In genomic region chr19:41876847-41877489, GRCh38 we compare ENCODE assay signal across 9 cellular contexts. TPM values are rescaled to one million over a fixed set of nuclear protein-coding genes. Genes with fewer than 3 reads are reported as not detected.
A peak's percentile ranks its signal among the peaks of the same experiment; 100 is the strongest.
DNase-seq lines count a peak whose midpoint lies in the region; ATAC-seq, FAIRE-seq and TF ChIP-seq lines count a peak whose summit lies in the region.
"Had no signal": no experiment of that assay in that cellular context is flagged by ENCODE, and none has a peak within 500 bp of the region (broad histone marks: within the 10 kb centered on the region; RNA-seq: fewer than 3 reads in every experiment).

Gene CD79A (plus strand): TSS chr19:41877279. CDS start chr19:41877305, 26 bp downstream.

- ATAC-seq in GM19438 (IDR thresholded peaks at IDR 0.05; ENCODE audit: low read depth, unreplicated experiment) (peak; percentile 61), HG03457 (IDR thresholded peaks at IDR 0.05; ENCODE audit: unreplicated experiment) (peak; percentile 48)

- peak; percentile 98 for FAIRE-seq in GM12891 (lab: Jason Lieb, UNC)

- no peak within 1 kb of the TSS for H3K27ac ChIP-seq in brain microvascular endothelial cell
- H3K27ac ChIP-seq: parathyroid adenoma had no signal

- H3K4me3 ChIP-seq in brain microvascular endothelial cell (ENCODE audit: low read depth, low read length) = no peak within 1 kb of the TSS

- peak; percentile 86 for TF ChIP-seq POLR2A in GM12891 (IDR thresholded peaks at IDR 0.05; ENCODE audit: low read depth, low read length)

- H3K27me3 ChIP-seq in brain microvascular endothelial cell (replicated peaks) = no peaks in the 10 kb centered on the region

- in situ Hi-C loops in brain microvascular endothelial cell (cut with HindIII; ENCODE audit: low pct_ligation_motif_present, low sequenced_read_pairs) = no loop called here

- TF ChIP-seq CTCF in brain microvascular endothelial cell (IDR thresholded peaks at IDR 0.05; ENCODE audit: low read depth, low read length, missing control alignments) = no peak

- peaks cover 6% of the 10 kb centered on the region for H3K36me3 ChIP-seq in brain microvascular endothelial cell (replicated peaks)

- DNase-seq in GM12891 (ENCODE audit: insufficient read length, low spot score) (no peak), islet precursor cell (peak; percentile 45), T-helper 9 cell (no peak), NCI-H1105 treated with DMSO at 0.1 percent for 48 hours (lab: John Stamatoyannopoulos, UW) (no peak), brain microvascular endothelial cell (no peak), NCI-H2196 (lab: John Stamatoyannopoulos, UW; ENCODE audit: unreplicated experiment) (no peak)

TF ChIP-seq in GM12891, 5 proteins besides CTCF, POLR2A, EP300 and RAD21:
- TF ChIP-seq SPI1 (IDR thresholded peaks at IDR 0.05; ENCODE audit: low read depth, low read length) (0 out of 2 replicates have a peak, but pooled peaks have one; percentile 30), TAF1 (IDR thresholded peaks at IDR 0.05; ENCODE audit: low read depth, low read length) (peak; percentile 54), POLR2AphosphoS5 (IDR thresholded peaks at IDR 0.05; ENCODE audit: low read depth, low read length) (peak; percentile 63), POU2F2 (IDR thresholded peaks at IDR 0.05; ENCODE audit: low read depth, low read length) (peak; percentile 71; the same call in 1 of the 2 replicates), PAX5 (IDR thresholded peaks at IDR 0.05; ENCODE audit: insufficient read depth, low read length, severe bottlenecking) (peak; percentile 80)

RNA-seq across cellular contexts. Expression of gene CD79A, which starts in this region (rescaled TPM):
- 466 TPM for polyA plus RNA-seq in GM12891 (2012; ENCODE audit: low read depth, missing spikeins)
